Comparison of ENCODE assay signal across 25 cellular contexts in genomic region chr19:34347561-34348165, GRCh38.
"Had no signal": no experiment of that assay in that cellular context is flagged by ENCODE, and none has a peak within 500 bp of the region (broad histone marks: within the 10 kb centered on the region; RNA-seq: fewer than 3 reads in every experiment).

No MANE protein-coding gene starts in this region.

- H3K27ac Mint-ChIP-seq: effector memory CD8-positive, alpha-beta T cell; mesothelial cell of epicardium; naive B cell; nephron; neural progenitor cell had no signal

- H3K9me3 ChIP-seq: gastrocnemius medialis, mucosa of descending colon, psoas muscle, sigmoid colon, stomach, thyroid gland, vagina had no signal

- ATAC-seq: effector memory CD8-positive, alpha-beta T cell; gastrocnemius medialis; heart left ventricle; left lobe of liver; mucosa of descending colon; psoas muscle; right cardiac atrium; stimulated activated effector memory CD8-positive, alpha-beta T cell treated with anti-CD3 and anti-CD28 coated beads, Interleukin-12 subunit alpha, Interleukin-12 subunit beta, amount 100 ng/mL, for 72 hours had no signal

- H3K4me3 Mint-ChIP-seq: effector memory CD8-positive, alpha-beta T cell; mesothelial cell of epicardium; naive B cell; nephron; neural progenitor cell; stimulated activated effector memory CD8-positive, alpha-beta T cell treated with anti-CD3 and anti-CD28 coated beads, Interleukin-12 subunit alpha, Interleukin-12 subunit beta, amount 100 ng/mL, for 72 hours had no signal

- H3K27me3 Mint-ChIP-seq: effector memory CD8-positive, alpha-beta T cell; naive B cell had no signal

- DNase-seq: cortex of kidney; effector memory CD8-positive, alpha-beta T cell; foreskin fibroblast; gastrocnemius medialis; heart left ventricle; kidney; mesenchymal stem cell; mucosa of descending colon; naive B cell; nucleus accumbens; psoas muscle; right cardiac atrium; sigmoid colon; stimulated activated CD4-positive, alpha-beta T cell treated with anti-CD3 and anti-CD28 coated beads, Interleukin-2, amount 100 ng/mL, for 24 hours; stimulated activated CD4-positive, alpha-beta T cell treated with anti-CD3 and anti-CD28 coated beads, Interleukin-4, amount 100 ng/mL, for 24 hours; stimulated activated naive CD4-positive, alpha-beta T cell treated with Interleukin-2 at 50 U/mL for 16 hours; stomach; thyroid gland; trophoblast cell had no signal

- H3K4me1 Mint-ChIP-seq: mesothelial cell of epicardium had no signal

- H3K9me3 Mint-ChIP-seq: effector memory CD8-positive, alpha-beta T cell; mesothelial cell of epicardium; naive B cell; nephron; stimulated activated effector memory CD8-positive, alpha-beta T cell treated with anti-CD3 and anti-CD28 coated beads, Interleukin-12 subunit alpha, Interleukin-12 subunit beta, amount 100 ng/mL, for 72 hours had no signal
